34 cellular contexts compared by ENCODE assay signal in the genomic region with DNA sequence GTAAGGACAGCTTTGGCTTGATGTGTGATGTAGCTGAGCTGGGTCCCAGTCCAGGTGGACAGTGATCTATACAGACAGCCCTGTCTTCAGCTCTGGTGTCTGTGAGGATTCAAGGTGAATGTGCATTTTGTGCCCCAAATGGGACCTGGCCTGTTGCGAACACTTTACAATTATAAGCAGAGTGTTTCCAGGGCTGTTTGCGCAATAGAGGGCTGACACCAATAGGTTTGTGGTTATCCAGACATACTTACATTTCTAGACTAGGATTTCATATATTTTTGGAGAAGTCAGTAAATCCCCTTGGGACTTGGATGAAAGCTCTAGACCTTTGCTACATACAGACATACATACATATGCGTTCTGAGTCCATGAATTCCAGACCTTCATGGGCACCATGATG. TPM values are rescaled to one million over a fixed set of nuclear protein-coding genes. Genes with fewer than 3 reads are reported as not detected.
DNase-seq lines count a peak whose midpoint lies in the region; ATAC-seq and TF ChIP-seq lines count a peak whose summit lies in the region.
"Had no signal": no experiment of that assay in that cellular context is flagged by ENCODE, and none has a peak within 500 bp of the region (broad histone marks: within the 10 kb centered on the region; RNA-seq: fewer than 3 reads in every experiment).

No MANE protein-coding gene starts in this region.

- no peak overlapping the region for H3K4me3 ChIP-seq in CD4-positive, CD25-positive, alpha-beta regulatory T cell (ENCODE audit: low read depth, low read length)
- H3K4me3 ChIP-seq in NB4 (ENCODE audit: low read depth, low read length) (no peak overlapping the region), adipocyte (ENCODE audit: low read length) (no peak overlapping the region)
- H3K4me3 ChIP-seq: GM12878, heart right ventricle, MG63, prostate gland, stomach, thyroid gland, vagina had no signal

- no peak for DNase-seq in activated CD4-positive, alpha-beta T cell treated with anti-CD3 and anti-CD28 coated beads for 36 hours
- DNase-seq in activated CD4-positive, alpha-beta T cell treated with anti-CD3 and anti-CD28 coated beads, Interleukin-2, amount 50 U/mL, for 1 hour = no peak
- no peak for DNase-seq in CD4-positive, CD25-positive, alpha-beta regulatory T cell
- peak; percentile 71 for DNase-seq in NB4 (ENCODE audit: low read depth)
- DNase-seq in adipocyte (ENCODE audit: low read depth) = peak; percentile 46
- DNase-seq in RWPE1 (ENCODE audit: low spot score) = no peak
- no peak for DNase-seq in NCI-H146 treated with DMSO at 0.1 percent for 48 hours (lab: John Stamatoyannopoulos, UW; ENCODE audit: unreplicated experiment)
- DNase-seq: activated B cell treated with CpG ODN at 0.5 μM for 24 hours; activated CD4-positive, alpha-beta T cell treated with anti-CD3 and anti-CD28 coated beads, Interleukin-2, amount 50 U/mL, for 48 hours; activated gamma-delta T cell treated with Interleukin-2 at 50 U/mL for 16 hours; AML-193; amniotic stem cell; cerebellar nuclear complex; foreskin melanocyte; heart right ventricle; MG63; NCI-H1436; NCI-H446; NCI-H748 treated with DMSO at 0.1 percent for 48 hours; SHP77 treated with DMSO at 0.1 percent for 48 hours; stimulated activated CD8-positive, alpha-beta memory T cell treated with anti-CD3 and anti-CD28 coated beads, Interleukin-4, amount 100 ng/mL, for 48 hours; stomach; thyroid gland had no signal

- no peak for TF ChIP-seq POLR2A in NB4 (IDR thresholded peaks at IDR 0.05; ENCODE audit: extremely low read depth, insufficient read length)

- intact Hi-C loops in activated CD4-positive, alpha-beta T cell treated with anti-CD3 and anti-CD28 coated beads for 36 hours (cut with DNase I, micrococcal nuclease) = loop anchor here (5.0 to 10.0 kb wide), 4 partner anchors 127 to 1381 kb away; a partner anchor contains a TSS

- POLR2A ChIA-PET in activated CD4-positive, alpha-beta T cell treated with anti-CD3 and anti-CD28 coated beads for 36 hours (lab: Charles Lee) = interaction anchor here (0.6 kb wide), 1 partner anchor 8 kb away, joined by 7 read pairs; no protein-coding TSS in a partner anchor
- POLR2A ChIA-PET in RWPE1 (lab: Yijun Ruan, JAX; ENCODE audit: low non-redundant PET) = no interaction called here

- CTCF ChIA-PET in activated CD4-positive, alpha-beta T cell treated with anti-CD3 and anti-CD28 coated beads for 36 hours (lab: Charles Lee) = interaction anchor here (0.9 to 1.3 kb wide), 2 partner anchors 10 to 20 kb away, joined by 3 to 5 read pairs; no protein-coding TSS in a partner anchor
- CTCF ChIA-PET in RWPE1 (lab: Yijun Ruan, JAX) = no interaction called here

- no peak overlapping the region for H3K9ac ChIP-seq in adipocyte (ENCODE audit: low read length)
- H3K9ac ChIP-seq: KMS-11 had no signal

- no peak overlapping the region for H3K27ac ChIP-seq in CD4-positive, CD25-positive, alpha-beta regulatory T cell (ENCODE audit: insufficient read depth, low read length, poor library complexity, severe bottlenecking)
- no peak overlapping the region for H3K27ac ChIP-seq in RWPE1
- H3K27ac ChIP-seq: KMS-11, prostate gland, stomach, thyroid gland, vagina had no signal

- H3K4me1 Mint-ChIP-seq in activated CD4-positive, alpha-beta T cell treated with anti-CD3 and anti-CD28 coated beads for 36 hours = peaks cover 54% of the 10 kb centered on the region
- H3K4me1 Mint-ChIP-seq in CD4-positive, CD25-positive, alpha-beta regulatory T cell = peaks cover 21 to 53% (median 35%) of the 10 kb centered on the region in 4 donors

- no peak overlapping the region for H3K4me3 Mint-ChIP-seq in activated CD4-positive, alpha-beta T cell treated with anti-CD3 and anti-CD28 coated beads for 36 hours
- peak overlapping the region in 2 of 4 donors; percentile 21 to 38 for H3K4me3 Mint-ChIP-seq in CD4-positive, CD25-positive, alpha-beta regulatory T cell
- H3K4me3 Mint-ChIP-seq: activated B cell treated with CpG ODN at 0.5 μM for 24 hours, brain had no signal

- no peak for ATAC-seq in activated CD4-positive, alpha-beta T cell treated with anti-CD3 and anti-CD28 coated beads for 36 hours
- no peak for ATAC-seq in CD4-positive, CD25-positive, alpha-beta regulatory T cell (ENCODE audit: low read depth in 2 of 2)
- no peak for ATAC-seq in HG02884 (IDR thresholded peaks at IDR 0.05; ENCODE audit: unreplicated experiment)
- ATAC-seq: GM12878, heart right ventricle, Panc1, sciatic nerve had no signal

- TF ChIP-seq CTCF in NB4 (IDR thresholded peaks at IDR 0.05; ENCODE audit: low read depth, low read length) (no peak), RWPE1 (conservative IDR thresholded peaks at IDR 0.05; ENCODE audit: low read depth) (no peak)

- H3K27me3 ChIP-seq in CD4-positive, CD25-positive, alpha-beta regulatory T cell (ENCODE audit: control insufficient read depth, insufficient read depth, low read length) = no peaks in the 10 kb centered on the region
- no peaks in the 10 kb centered on the region for H3K27me3 ChIP-seq in adipocyte (replicated peaks; ENCODE audit: control insufficient read depth, insufficient read depth, low read length)
- H3K27me3 ChIP-seq: heart right ventricle, MG63, stomach, thyroid gland, vagina had no signal

- H3K9me3 Mint-ChIP-seq in activated CD4-positive, alpha-beta T cell treated with anti-CD3 and anti-CD28 coated beads for 36 hours (ENCODE audit: low read depth) = peaks cover 14% of the 10 kb centered on the region
- H3K9me3 Mint-ChIP-seq in CD4-positive, CD25-positive, alpha-beta regulatory T cell = peaks cover 0 to 18% (median 7%) of the 10 kb centered on the region in 7 donors

- peaks cover 37% of the 10 kb centered on the region for H3K4me1 ChIP-seq in CD4-positive, CD25-positive, alpha-beta regulatory T cell (ENCODE audit: control insufficient read depth, insufficient read depth, low read length, poor library complexity, severe bottlenecking)
- H3K4me1 ChIP-seq in adipocyte (ENCODE audit: control insufficient read depth, insufficient read depth, low read length) = peaks cover 4% of the 10 kb centered on the region
- H3K4me1 ChIP-seq: prostate gland, thyroid gland had no signal

- H3K36me3 Mint-ChIP-seq in activated CD4-positive, alpha-beta T cell treated with anti-CD3 and anti-CD28 coated beads for 36 hours (ENCODE audit: low read depth) = peaks cover 39% of the 10 kb centered on the region
- H3K36me3 Mint-ChIP-seq in CD4-positive, CD25-positive, alpha-beta regulatory T cell = peaks cover 5% of the 10 kb centered on the region
- H3K36me3 Mint-ChIP-seq: brain had no signal

- H3K27ac Mint-ChIP-seq in activated CD4-positive, alpha-beta T cell treated with anti-CD3 and anti-CD28 coated beads for 36 hours = peak overlapping the region; percentile 82
- H3K27ac Mint-ChIP-seq in CD4-positive, CD25-positive, alpha-beta regulatory T cell = peak overlapping the region; percentile 7 to 94 (median 78)
- H3K27ac Mint-ChIP-seq: activated B cell treated with CpG ODN at 0.5 μM for 24 hours, brain had no signal

- H3K9me3 ChIP-seq in CD4-positive, CD25-positive, alpha-beta regulatory T cell (ENCODE audit: control insufficient read depth in 2 of 2, low read length in 2 of 2) = peaks cover 8 to 15% of the 10 kb centered on the region in 2 experiments
- peaks cover 19% of the 10 kb centered on the region for H3K9me3 ChIP-seq in adipocyte (ENCODE audit: control insufficient read depth, low read length)
- H3K9me3 ChIP-seq: MG63, prostate gland, thyroid gland, vagina had no signal

- H3K27me3 Mint-ChIP-seq in activated CD4-positive, alpha-beta T cell treated with anti-CD3 and anti-CD28 coated beads for 36 hours = no peaks in the 10 kb centered on the region
- no peaks in the 10 kb centered on the region for H3K27me3 Mint-ChIP-seq in CD4-positive, CD25-positive, alpha-beta regulatory T cell
- H3K27me3 Mint-ChIP-seq: activated B cell treated with CpG ODN at 0.5 μM for 24 hours had no signal

- H3K36me3 ChIP-seq in CD4-positive, CD25-positive, alpha-beta regulatory T cell (ENCODE audit: control insufficient read depth, insufficient read depth, low read length) = no peaks in the 10 kb centered on the region
- peaks cover 23% of the 10 kb centered on the region for H3K36me3 ChIP-seq in adipocyte (ENCODE audit: control insufficient read depth, insufficient read depth, low read length, severe bottlenecking)
- H3K36me3 ChIP-seq: prostate gland had no signal

RNA-seq across cellular contexts. Expression of a gene that starts 4.3 kb away (rescaled TPM):
- total RNA-seq in activated CD4-positive, alpha-beta T cell treated with anti-CD3 and anti-CD28 coated beads for 36 hours = 10 to 100 TPM; 40.0 to 40.2 TPM
- total RNA-seq in CD4-positive, CD25-positive, alpha-beta regulatory T cell = 86.5 TPM
- polyA plus RNA-seq in CD4-positive, CD25-positive, alpha-beta regulatory T cell = 10 to 100 TPM; 10.2 to 17.4 (median 12.6) TPM

RNA-seq across cellular contexts. Expression of a gene that starts 48.7 kb away (rescaled TPM):
- under 1 TPM; 0.19 to 0.30 TPM for total RNA-seq in activated CD4-positive, alpha-beta T cell treated with anti-CD3 and anti-CD28 coated beads for 36 hours
- total RNA-seq in CD4-positive, CD25-positive, alpha-beta regulatory T cell = 1.1 TPM
- polyA plus RNA-seq in CD4-positive, CD25-positive, alpha-beta regulatory T cell = under 1 TPM in 3 of 4 donors, not detected in 1; 0.47 to 0.92 (median 0.78) TPM
- total RNA-seq: H4, kidney epithelial cell, myocyte, vagina had no signal

Comparison
In these comparisons a context has a peak if more than half of its experiments do, and no peak if none do; other contexts are left out.
1. DNase-seq: peak in NB4 (single experiment) and adipocyte (single experiment); none in activated CD4-positive, alpha-beta T cell treated with anti-CD3 and anti-CD28 coated beads for 36 hours (single experiment), activated CD4-positive, alpha-beta T cell treated with anti-CD3 and anti-CD28 coated beads, Interleukin-2, amount 50 U/mL, for 1 hour (single experiment), CD4-positive, CD25-positive, alpha-beta regulatory T cell (0 of 3), RWPE1 (single experiment) and NCI-H146 treated with DMSO at 0.1 percent for 48 hours (single experiment).